In the genomic region with DNA sequence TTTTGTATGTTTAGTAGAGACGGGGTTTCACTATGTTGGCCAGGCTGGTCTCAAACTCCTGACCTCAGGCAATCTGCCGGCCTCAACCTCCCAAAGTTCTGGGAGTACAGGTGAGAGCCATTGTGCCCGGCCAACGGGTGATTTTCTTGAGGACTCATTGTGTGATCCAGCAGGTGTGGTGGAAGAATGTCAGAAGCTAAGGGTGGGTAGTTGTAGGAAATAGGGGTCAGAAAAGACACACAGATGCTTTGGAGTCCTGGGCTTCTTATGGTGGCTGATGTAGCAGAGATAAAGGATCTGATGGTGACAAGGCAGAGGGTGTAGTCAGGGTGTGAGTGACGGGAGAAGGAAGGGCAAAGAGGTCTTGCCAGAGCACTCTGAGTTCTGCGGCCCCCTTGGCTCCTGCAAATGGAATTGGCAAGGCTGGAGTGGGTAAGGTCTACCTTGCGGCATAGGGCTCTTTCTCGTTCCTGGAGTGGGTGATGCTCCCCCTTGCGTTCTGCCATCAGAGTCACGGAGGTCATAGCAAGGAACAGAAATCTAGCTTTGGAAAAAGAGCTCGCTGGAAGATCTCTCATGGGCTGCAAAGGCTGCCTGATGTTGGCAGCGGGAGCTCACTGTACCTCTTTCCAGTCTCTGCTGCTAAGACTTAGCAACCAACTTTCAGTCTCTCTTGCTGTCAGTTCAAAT, we compare ENCODE assay signal across 34 cellular contexts.
"Had no signal": no experiment of that assay in that cellular context is flagged by ENCODE, and none has a peak within 500 bp of the region (broad histone marks: within the 10 kb centered on the region; RNA-seq: fewer than 3 reads in every experiment).

No MANE protein-coding gene starts in this region.

- H3K9me3 ChIP-seq: ascending aorta, breast epithelium, colonic mucosa had no signal

- FAIRE-seq: endometrium, endothelial cell of umbilical vein, frontal cortex had no signal

- H3K36me3 Mint-ChIP-seq: activated CD4-positive, alpha-beta memory T cell treated with anti-CD3 and anti-CD28 coated beads for 36 hours; activated CD8-positive, alpha-beta memory T cell treated with anti-CD3 and anti-CD28 coated beads, Interleukin-2, amount 10 ng/mL, durations not matched to agents 7 days and 5 days; activated naive CD4-positive, alpha-beta T cell treated with anti-CD3 and anti-CD28 coated beads, Interleukin-2, amount 10 ng/mL, durations not matched to agents 7 days and 5 days; activated naive CD4-positive, alpha-beta T cell treated with anti-CD3 and anti-CD28 coated beads, Interleukin-2, amount 50 U/mL, for 72 hours; activated naive CD8-positive, alpha-beta T cell treated with anti-CD3 and anti-CD28 coated beads, Interleukin-2, amount 10 ng/mL, durations not matched to agents 7 days and 5 days; brain had no signal

- H3K9me3 Mint-ChIP-seq: activated CD4-positive, alpha-beta memory T cell treated with anti-CD3 and anti-CD28 coated beads for 36 hours; activated CD4-positive, alpha-beta T cell treated with anti-CD3 and anti-CD28 coated beads, Interleukin-2, amount 10 ng/mL, durations not matched to agents 24 days and 14 days; activated naive CD4-positive, alpha-beta T cell treated with anti-CD3 and anti-CD28 coated beads, Interleukin-2, amount 10 ng/mL, durations not matched to agents 7 days and 5 days; activated naive CD4-positive, alpha-beta T cell treated with anti-CD3 and anti-CD28 coated beads, Interleukin-2, amount 50 U/mL, for 72 hours; activated naive CD8-positive, alpha-beta T cell treated with anti-CD3 and anti-CD28 coated beads, Interleukin-2, amount 10 ng/mL, durations not matched to agents 7 days and 5 days; activated T-helper 1 cell treated with anti-CD3 and anti-CD28 coated beads, Interleukin-12 subunit alpha, Interleukin-12 subunit beta, Interleukin-2, Interleukin-4 antibody, amounts not matched to agents 30 ng/mL and 10 ng/mL and 1 ng/mL, durations not matched to agents 14 hours and 24 hours and 36 hours; activated T-helper 2 cell treated with anti-CD3 and anti-CD28 coated beads, Interferon-gamma antibody, Interleukin-2, Interleukin-4, amounts not matched to agents 10 μg/mL and 5 μg/mL and 100 μg/mL, durations not matched to agents 14 hours and 24 hours and 36 hours; brain; T-helper 2 cell treated with Interferon-gamma antibody and Interleukin-4, amounts not matched to agents 5 μg/mL and 100 μg/mL, for 36 hours had no signal

- H3K27ac ChIP-seq: ascending aorta, breast epithelium, cardiac muscle cell, colonic mucosa, epithelial cell of prostate had no signal

- H3K4me3 ChIP-seq: ascending aorta, breast epithelium, cardiac muscle cell, colonic mucosa had no signal

- H3K27me3 ChIP-seq: ascending aorta, breast epithelium, cardiac muscle cell, colonic mucosa had no signal

- H3K36me3 ChIP-seq: ascending aorta, breast epithelium, cardiac muscle cell, colonic mucosa had no signal

- H3K27me3 Mint-ChIP-seq: activated CD4-positive, alpha-beta T cell treated with anti-CD3 and anti-CD28 coated beads for 36 hours had no signal

- ATAC-seq: activated CD4-positive, alpha-beta T cell treated with anti-CD3 and anti-CD28 coated beads for 36 hours; activated CD8-positive, alpha-beta memory T cell treated with anti-CD3 and anti-CD28 coated beads, Interleukin-2, amount 10 ng/mL, durations not matched to agents 7 days and 5 days; activated CD8-positive, alpha-beta T cell treated with anti-CD3 and anti-CD28 coated beads, Interleukin-2, amount 10 ng/mL, durations not matched to agents 7 days and 5 days; activated naive CD4-positive, alpha-beta T cell treated with anti-CD3 and anti-CD28 coated beads, Interleukin-2, amount 50 U/mL, for 72 hours; T-helper 17 cell had no signal

- H3K4me3 Mint-ChIP-seq: activated CD4-positive, alpha-beta memory T cell treated with anti-CD3 and anti-CD28 coated beads for 36 hours; activated CD4-positive, alpha-beta T cell treated with anti-CD3 and anti-CD28 coated beads for 36 hours; activated CD4-positive, alpha-beta T cell treated with anti-CD3 and anti-CD28 coated beads, Interleukin-2, amount 10 ng/mL, durations not matched to agents 24 days and 14 days; activated CD8-positive, alpha-beta memory T cell treated with anti-CD3 and anti-CD28 coated beads, Interleukin-2, amount 10 ng/mL, durations not matched to agents 7 days and 5 days; activated CD8-positive, alpha-beta T cell treated with anti-CD3 and anti-CD28 coated beads, Interleukin-2, amount 10 ng/mL, durations not matched to agents 7 days and 5 days; activated naive CD4-positive, alpha-beta T cell treated with anti-CD3 and anti-CD28 coated beads, Interleukin-2, amount 10 ng/mL, durations not matched to agents 7 days and 5 days; activated naive CD8-positive, alpha-beta T cell treated with anti-CD3 and anti-CD28 coated beads, Interleukin-2, amount 10 ng/mL, durations not matched to agents 7 days and 5 days; activated T-helper 1 cell treated with anti-CD3 and anti-CD28 coated beads, Interleukin-12 subunit alpha, Interleukin-12 subunit beta, Interleukin-2, Interleukin-4 antibody, amounts not matched to agents 30 ng/mL and 10 ng/mL and 1 ng/mL, durations not matched to agents 14 hours and 24 hours and 36 hours; brain; T-helper 17 cell; T-helper 2 cell treated with Interferon-gamma antibody and Interleukin-4, amounts not matched to agents 5 μg/mL and 100 μg/mL, for 36 hours had no signal

- DNase-seq: activated CD4-positive, alpha-beta memory T cell treated with anti-CD3 and anti-CD28 coated beads for 36 hours; activated CD4-positive, alpha-beta T cell treated with anti-CD3 and anti-CD28 coated beads for 36 hours; activated CD4-positive, alpha-beta T cell treated with anti-CD3 and anti-CD28 coated beads, Interleukin-2, amount 10 ng/mL, durations not matched to agents 24 days and 14 days; activated CD4-positive, CD25-positive, alpha-beta regulatory T cell; activated CD4-positive, CD25-positive, alpha-beta regulatory T cell treated with anti-CD3 and anti-CD28 coated beads, Interleukin-2, amount 50 U/mL, for 72 hours; activated CD8-positive, alpha-beta memory T cell treated with anti-CD3 and anti-CD28 coated beads, Interleukin-2, amount 10 ng/mL, durations not matched to agents 7 days and 5 days; activated CD8-positive, alpha-beta memory T cell treated with anti-CD3 and anti-CD28 coated beads, Interleukin-2, amount 50 U/mL, for 4 hours; activated CD8-positive, alpha-beta T cell treated with anti-CD3 and anti-CD28 coated beads, Interleukin-2, amount 10 ng/mL, durations not matched to agents 7 days and 5 days; activated effector memory CD4-positive, alpha-beta T cell treated with anti-CD3 and anti-CD28 coated beads, Interleukin-2, amount 50 U/mL, for 16 hours; activated naive CD4-positive, alpha-beta T cell; activated naive CD4-positive, alpha-beta T cell treated with anti-CD3 and anti-CD28 coated beads, Interleukin-2, amount 10 ng/mL, durations not matched to agents 7 days and 5 days; activated naive CD8-positive, alpha-beta T cell treated with anti-CD3 and anti-CD28 coated beads, Interleukin-2, amount 10 ng/mL, durations not matched to agents 7 days and 5 days; activated T-cell treated with anti-CD3 and anti-CD28 coated beads, Interleukin-2, amount 50 U/mL, for 1 hour; activated T-cell treated with anti-CD3 and anti-CD28 coated beads, Interleukin-2, amount 50 U/mL, for 48 hours; central memory CD4-positive, alpha-beta T cell; cerebellar nuclear complex; colonic mucosa; effector CD8-positive, alpha-beta T cell; foreskin fibroblast; head of caudate nucleus; T-helper 1 cell; T-helper 17 cell had no signal

- H3K4me1 Mint-ChIP-seq: activated CD4-positive, alpha-beta T cell treated with anti-CD3 and anti-CD28 coated beads for 36 hours; activated CD8-positive, alpha-beta memory T cell treated with anti-CD3 and anti-CD28 coated beads, Interleukin-2, amount 10 ng/mL, durations not matched to agents 7 days and 5 days; activated naive CD4-positive, alpha-beta T cell treated with anti-CD3 and anti-CD28 coated beads, Interleukin-2, amount 10 ng/mL, durations not matched to agents 7 days and 5 days; activated naive CD8-positive, alpha-beta T cell treated with anti-CD3 and anti-CD28 coated beads, Interleukin-2, amount 10 ng/mL, durations not matched to agents 7 days and 5 days had no signal

- H3K4me1 ChIP-seq: ascending aorta, breast epithelium, colonic mucosa had no signal

- H3K27ac Mint-ChIP-seq: activated CD4-positive, alpha-beta memory T cell treated with anti-CD3 and anti-CD28 coated beads for 36 hours; activated CD4-positive, alpha-beta T cell treated with anti-CD3 and anti-CD28 coated beads for 36 hours; activated CD4-positive, alpha-beta T cell treated with anti-CD3 and anti-CD28 coated beads, Interleukin-2, amount 10 ng/mL, durations not matched to agents 24 days and 14 days; activated CD8-positive, alpha-beta memory T cell treated with anti-CD3 and anti-CD28 coated beads, Interleukin-2, amount 10 ng/mL, durations not matched to agents 7 days and 5 days; activated CD8-positive, alpha-beta T cell treated with anti-CD3 and anti-CD28 coated beads, Interleukin-2, amount 10 ng/mL, durations not matched to agents 7 days and 5 days; activated naive CD4-positive, alpha-beta T cell treated with anti-CD3 and anti-CD28 coated beads, Interleukin-2, amount 10 ng/mL, durations not matched to agents 7 days and 5 days; activated naive CD4-positive, alpha-beta T cell treated with anti-CD3 and anti-CD28 coated beads, Interleukin-2, amount 50 U/mL, for 72 hours; activated naive CD8-positive, alpha-beta T cell treated with anti-CD3 and anti-CD28 coated beads, Interleukin-2, amount 10 ng/mL, durations not matched to agents 7 days and 5 days; activated T-helper 1 cell treated with anti-CD3 and anti-CD28 coated beads, Interleukin-12 subunit alpha, Interleukin-12 subunit beta, Interleukin-2, Interleukin-4 antibody, amounts not matched to agents 30 ng/mL and 10 ng/mL and 1 ng/mL, durations not matched to agents 14 hours and 24 hours and 36 hours; activated T-helper 2 cell treated with anti-CD3 and anti-CD28 coated beads, Interferon-gamma antibody, Interleukin-2, Interleukin-4, amounts not matched to agents 10 μg/mL and 5 μg/mL and 100 μg/mL, durations not matched to agents 14 hours and 24 hours and 36 hours; T-helper 17 cell; T-helper 2 cell treated with Interferon-gamma antibody and Interleukin-4, amounts not matched to agents 5 μg/mL and 100 μg/mL, for 36 hours had no signal
